Comparison of ENCODE assay signal across 22 cellular contexts in genomic region chr13:86945596-86945995, GRCh38.
"Had no signal": no experiment of that assay in that cellular context is flagged by ENCODE, and none has a peak within 500 bp of the region (broad histone marks: within the 10 kb centered on the region; RNA-seq: fewer than 3 reads in every experiment).

No MANE protein-coding gene starts in this region.

- H3K4me1 ChIP-seq: breast epithelium, esophagus muscularis mucosa, heart left ventricle, sigmoid colon, upper lobe of right lung had no signal

- DNase-seq: activated B cell treated with CpG ODN at 0.5 μM for 24 hours; activated CD4-positive, alpha-beta T cell treated with anti-CD3 and anti-CD28 coated beads for 4 hours; activated CD4-positive, alpha-beta T cell treated with anti-CD3 and anti-CD28 coated beads, Interleukin-2, amount 50 U/mL, for 48 hours; activated CD8-positive, alpha-beta memory T cell treated with anti-CD3 and anti-CD28 coated beads, Interleukin-2, amount 50 U/mL, for 48 hours; activated naive CD4-positive, alpha-beta T cell; activated T-cell treated with anti-CD3 and anti-CD28 coated beads, Interleukin-2, amount 50 U/mL, for 4 hours; amniotic stem cell; heart left ventricle; islet precursor cell; left cardiac atrium; mesenchymal stem cell; naive B cell; occipital lobe; sigmoid colon; stimulated activated CD4-positive, alpha-beta T cell treated with anti-CD3 and anti-CD28 coated beads, Interleukin-4, amount 100 ng/mL, for 1 hour; stimulated activated naive CD4-positive, alpha-beta T cell treated with Interleukin-2 at 50 U/mL for 16 hours; T1000; upper lobe of right lung had no signal

- H3K27me3 ChIP-seq: breast epithelium, esophagus muscularis mucosa, heart left ventricle, sigmoid colon, upper lobe of right lung had no signal

- H3K27ac ChIP-seq: breast epithelium, coronary artery, esophagus muscularis mucosa, heart left ventricle, sigmoid colon, thoracic aorta, upper lobe of right lung had no signal

- H3K4me3 ChIP-seq: breast epithelium, coronary artery, esophagus muscularis mucosa, heart left ventricle, sigmoid colon, thoracic aorta, upper lobe of right lung had no signal

- H3K9me3 ChIP-seq: breast epithelium, esophagus muscularis mucosa, heart left ventricle, thoracic aorta, upper lobe of right lung had no signal

- H3K36me3 ChIP-seq: breast epithelium, esophagus muscularis mucosa, heart left ventricle, sigmoid colon, thoracic aorta, upper lobe of right lung had no signal
